ENCODE assay signal across 20 cellular contexts in genomic region chr14:106024983-106025604, GRCh38.
DNase-seq lines count a peak whose midpoint lies in the region; ATAC-seq and TF ChIP-seq lines count a peak whose summit lies in the region.
"Had no signal": no experiment of that assay in that cellular context is flagged by ENCODE, and none has a peak within 500 bp of the region (broad histone marks: within the 10 kb centered on the region; RNA-seq: fewer than 3 reads in every experiment).

No MANE protein-coding gene starts in this region.

- no peaks in the 10 kb centered on the region for H3K9me2 ChIP-seq in PC-3 (replicated peaks; ENCODE audit: low read length)

- no peaks in the 10 kb centered on the region for H3K79me2 ChIP-seq in PC-3 (ENCODE audit: low read length)

- no peak overlapping the region for H3K4me3 Mint-ChIP-seq in activated CD4-positive, alpha-beta T cell treated with anti-CD3 and anti-CD28 coated beads for 36 hours
- peak overlapping the region; percentile 32 for H3K4me3 Mint-ChIP-seq in activated CD4-positive, alpha-beta memory T cell treated with anti-CD3 and anti-CD28 coated beads for 36 hours
- H3K4me3 Mint-ChIP-seq in activated naive CD4-positive, alpha-beta T cell treated with anti-CD3 and anti-CD28 coated beads for 36 hours: no peak overlapping the region
- H3K4me3 Mint-ChIP-seq: stimulated activated naive B cell treated with anti-CD40 and anti-IgM and Interleukin-4, amounts not matched to agents 10 μg/mL and 1 μg/mL and 100 μg/mL, for 72 hours had no signal

- H3K9ac ChIP-seq in PC-3 (ENCODE audit: low read length): no peak overlapping the region

- CTCF ChIA-PET in activated CD4-positive, alpha-beta T cell treated with anti-CD3 and anti-CD28 coated beads for 36 hours (lab: Charles Lee): interaction anchor here (0.6 to 2.8 kb wide), 9 partner anchors 9 to 79 kb away, joined by 3 to 13 read pairs (median 3); no protein-coding TSS in a partner anchor
- CTCF ChIA-PET in activated CD4-positive, alpha-beta memory T cell treated with anti-CD3 and anti-CD28 coated beads for 36 hours (lab: Charles Lee): interaction anchor here (0.9 to 2.1 kb wide), 3 partner anchors 8 to 69 kb away, joined by 3 to 8 read pairs (median 5); no protein-coding TSS in a partner anchor
- CTCF ChIA-PET in activated naive CD4-positive, alpha-beta T cell treated with anti-CD3 and anti-CD28 coated beads for 36 hours (lab: Charles Lee): interaction anchor here (0.8 to 1.5 kb wide), 4 partner anchors 13 to 506 kb away, joined by 3 to 4 read pairs (median 3); no protein-coding TSS in a partner anchor
- CTCF ChIA-PET in PC-3 (lab: Charles Lee): no interaction called here

- H3K4me1 Mint-ChIP-seq in activated CD4-positive, alpha-beta T cell treated with anti-CD3 and anti-CD28 coated beads for 36 hours: peaks cover 66% of the 10 kb centered on the region
- peaks cover 48% of the 10 kb centered on the region for H3K4me1 Mint-ChIP-seq in activated CD4-positive, alpha-beta memory T cell treated with anti-CD3 and anti-CD28 coated beads for 36 hours (ENCODE audit: low read depth)
- peaks cover 48% of the 10 kb centered on the region for H3K4me1 Mint-ChIP-seq in activated naive CD4-positive, alpha-beta T cell treated with anti-CD3 and anti-CD28 coated beads for 36 hours (ENCODE audit: low read depth)
- H3K4me1 Mint-ChIP-seq: stimulated activated naive B cell treated with anti-CD40 and anti-IgM and Interleukin-4, amounts not matched to agents 10 μg/mL and 1 μg/mL and 100 μg/mL, for 72 hours had no signal

- no peak for TF ChIP-seq POLR2A in ovary (IDR thresholded peaks at IDR 0.05)

- H3K27ac Mint-ChIP-seq in activated CD4-positive, alpha-beta T cell treated with anti-CD3 and anti-CD28 coated beads for 36 hours: peak overlapping the region; percentile 66
- peak overlapping the region; percentile 56 for H3K27ac Mint-ChIP-seq in activated CD4-positive, alpha-beta memory T cell treated with anti-CD3 and anti-CD28 coated beads for 36 hours
- H3K27ac Mint-ChIP-seq in activated naive CD4-positive, alpha-beta T cell treated with anti-CD3 and anti-CD28 coated beads for 36 hours: no peak overlapping the region
- H3K27ac Mint-ChIP-seq: stimulated activated naive B cell treated with anti-CD40 and anti-IgM and Interleukin-4, amounts not matched to agents 10 μg/mL and 1 μg/mL and 100 μg/mL, for 72 hours had no signal

- peaks cover 12% of the 10 kb centered on the region for H3K36me3 Mint-ChIP-seq in activated CD4-positive, alpha-beta T cell treated with anti-CD3 and anti-CD28 coated beads for 36 hours (ENCODE audit: low read depth)
- H3K36me3 Mint-ChIP-seq in activated CD4-positive, alpha-beta memory T cell treated with anti-CD3 and anti-CD28 coated beads for 36 hours: peaks cover 11% of the 10 kb centered on the region
- H3K36me3 Mint-ChIP-seq in activated naive CD4-positive, alpha-beta T cell treated with anti-CD3 and anti-CD28 coated beads for 36 hours (ENCODE audit: low read depth): peaks cover 13% of the 10 kb centered on the region
- H3K36me3 Mint-ChIP-seq: stimulated activated naive B cell treated with anti-CD40 and anti-IgM and Interleukin-4, amounts not matched to agents 10 μg/mL and 1 μg/mL and 100 μg/mL, for 72 hours had no signal

- no peaks in the 10 kb centered on the region for H3K4me1 ChIP-seq in ovary (ENCODE audit: insufficient read depth)
- no peaks in the 10 kb centered on the region for H3K4me1 ChIP-seq in PC-3 (ENCODE audit: insufficient read depth, low read length)
- H3K4me1 ChIP-seq: heart left ventricle, lower lobe of right lung had no signal

- H3K27me3 Mint-ChIP-seq in activated CD4-positive, alpha-beta T cell treated with anti-CD3 and anti-CD28 coated beads for 36 hours: no peaks in the 10 kb centered on the region
- H3K27me3 Mint-ChIP-seq in activated CD4-positive, alpha-beta memory T cell treated with anti-CD3 and anti-CD28 coated beads for 36 hours: peaks cover 4% of the 10 kb centered on the region
- no peaks in the 10 kb centered on the region for H3K27me3 Mint-ChIP-seq in activated naive CD4-positive, alpha-beta T cell treated with anti-CD3 and anti-CD28 coated beads for 36 hours (ENCODE audit: low read depth)

- TF ChIP-seq CTCF in ovary (IDR thresholded peaks at IDR 0.05) (no peak), PC-3 (conservative IDR thresholded peaks at IDR 0.05; ENCODE audit: low read depth, low read length) (no peak)

- POLR2A ChIA-PET in activated CD4-positive, alpha-beta T cell treated with anti-CD3 and anti-CD28 coated beads for 36 hours (lab: Charles Lee): interaction anchor here (1.0 kb wide), 1 partner anchor 11 kb away, joined by 3 read pairs; no protein-coding TSS in a partner anchor
- POLR2A ChIA-PET in activated CD4-positive, alpha-beta memory T cell treated with anti-CD3 and anti-CD28 coated beads for 36 hours (lab: Charles Lee): no interaction called here
- POLR2A ChIA-PET in PC-3 (lab: Charles Lee; ENCODE audit: unreplicated experiment): no interaction called here

- no peak overlapping the region for H2AFZ ChIP-seq in PC-3 (ENCODE audit: low read length)

- peak; percentile 45 for ATAC-seq in activated CD4-positive, alpha-beta T cell treated with anti-CD3 and anti-CD28 coated beads for 36 hours
- ATAC-seq in PC-3: no peak
- ATAC-seq: heart left ventricle; lower lobe of right lung; stimulated activated naive B cell treated with anti-CD40 and anti-IgM and Interleukin-4, amounts not matched to agents 10 μg/mL and 1 μg/mL and 100 μg/mL, for 72 hours had no signal

- DNase-seq in activated CD4-positive, alpha-beta T cell treated with anti-CD3 and anti-CD28 coated beads for 36 hours: peak; percentile 68
- no peak for DNase-seq in activated CD4-positive, alpha-beta T cell treated with anti-CD3 and anti-CD28 coated beads for 1 hour
- DNase-seq in activated CD4-positive, alpha-beta memory T cell treated with anti-CD3 and anti-CD28 coated beads for 36 hours: peak; percentile 53
- peak; percentile 49 for DNase-seq in activated naive CD4-positive, alpha-beta T cell treated with anti-CD3 and anti-CD28 coated beads for 36 hours
- peak; percentile 52 for DNase-seq in stimulated activated CD8-positive, alpha-beta memory T cell treated with anti-CD3 and anti-CD28 coated beads, Interleukin-4, amount 100 ng/mL, for 48 hours
- DNase-seq in ovary (no peak), PC-3 (no peak), MV-4-11 (lab: John Stamatoyannopoulos, UW) (no peak)
- DNase-seq: 8988T; anterior cingulate cortex; DMS53; lower lobe of right lung; NCI-H1105 treated with DMSO at 0.1 percent for 48 hours; NCI-H2171; RPMI8226; stimulated activated naive B cell treated with anti-CD40 and anti-IgM and Interleukin-4, amounts not matched to agents 10 μg/mL and 1 μg/mL and 100 μg/mL, for 72 hours; upper lobe of left lung had no signal

- intact Hi-C loops in activated CD4-positive, alpha-beta T cell treated with anti-CD3 and anti-CD28 coated beads for 36 hours (cut with DNase I, micrococcal nuclease): no loop called here
- intact Hi-C loops in activated CD4-positive, alpha-beta memory T cell treated with anti-CD3 and anti-CD28 coated beads for 36 hours (cut with micrococcal nuclease): no loop called here
- intact Hi-C loops in activated naive CD4-positive, alpha-beta T cell treated with anti-CD3 and anti-CD28 coated beads for 36 hours (cut with micrococcal nuclease): no loop called here
- intact Hi-C loops in ovary (cut with DNase I): no loop called here
- intact Hi-C loops in PC-3 (cut with micrococcal nuclease): no loop called here

- no peaks in the 10 kb centered on the region for H3F3A ChIP-seq in PC-3 (ENCODE audit: low read length, unreplicated experiment)

- no peak overlapping the region for H3K4me2 ChIP-seq in PC-3 (ENCODE audit: low read length)

- peaks cover 10% of the 10 kb centered on the region for H3K9me3 Mint-ChIP-seq in activated CD4-positive, alpha-beta T cell treated with anti-CD3 and anti-CD28 coated beads for 36 hours (ENCODE audit: low read depth)
- peaks cover 9% of the 10 kb centered on the region for H3K9me3 Mint-ChIP-seq in activated CD4-positive, alpha-beta memory T cell treated with anti-CD3 and anti-CD28 coated beads for 36 hours
- H3K9me3 Mint-ChIP-seq in activated naive CD4-positive, alpha-beta T cell treated with anti-CD3 and anti-CD28 coated beads for 36 hours: peaks cover 9% of the 10 kb centered on the region
- H3K9me3 Mint-ChIP-seq: stimulated activated naive B cell treated with anti-CD40 and anti-IgM and Interleukin-4, amounts not matched to agents 10 μg/mL and 1 μg/mL and 100 μg/mL, for 72 hours had no signal

- H3K27me3 ChIP-seq in ovary (no peaks in the 10 kb centered on the region), PC-3 (ENCODE audit: low read length) (peaks cover 8% of the 10 kb centered on the region; the same call in 1 of the 2 replicates)
- H3K27me3 ChIP-seq: upper lobe of left lung had no signal

- WGBS in ovary, 3 donors: 52 to 59% (median 52%) methylated on average over 7 of the region's 7 CpGs

- BruUV-seq in PC-3 (replicated peaks; lab: Mats Ljungman, UMichigan): no TSS peak

- H3K36me3 ChIP-seq in ovary: no peaks in the 10 kb centered on the region
- H3K36me3 ChIP-seq in PC-3 (ENCODE audit: low read depth, low read length): no peaks in the 10 kb centered on the region
- H3K36me3 ChIP-seq: heart left ventricle, lower lobe of right lung, upper lobe of left lung had no signal

- no peak for TF ChIP-seq EP300 in ovary (IDR thresholded peaks at IDR 0.05)

- no peak overlapping the region for H3K4me3 ChIP-seq in ovary
- no peak overlapping the region for H3K4me3 ChIP-seq in PC-3 (ENCODE audit: low read length)
- H3K4me3 ChIP-seq: heart left ventricle, lower lobe of right lung, upper lobe of left lung had no signal

- H3K27ac ChIP-seq in ovary (no peak overlapping the region), PC-3 (ENCODE audit: low read length) (no peak overlapping the region)
- H3K27ac ChIP-seq: C4-2B, heart left ventricle, HL-60, lower lobe of right lung, upper lobe of left lung had no signal

- H3K9me3 ChIP-seq in ovary: no peaks in the 10 kb centered on the region
- no peaks in the 10 kb centered on the region for H3K9me3 ChIP-seq in PC-3 (ENCODE audit: low read length)
- H3K9me3 ChIP-seq: lower lobe of right lung, upper lobe of left lung had no signal

- no peaks in the 10 kb centered on the region for H4K20me1 ChIP-seq in PC-3 (ENCODE audit: low read length)

Comparison
In these comparisons a context has a peak if more than half of its experiments do, and no peak if none do; other contexts are left out.
1. DNase-seq: peak in activated CD4-positive, alpha-beta T cell treated with anti-CD3 and anti-CD28 coated beads for 36 hours (single experiment), activated CD4-positive, alpha-beta memory T cell treated with anti-CD3 and anti-CD28 coated beads for 36 hours (single experiment), activated naive CD4-positive, alpha-beta T cell treated with anti-CD3 and anti-CD28 coated beads for 36 hours (single experiment) and stimulated activated CD8-positive, alpha-beta memory T cell treated with anti-CD3 and anti-CD28 coated beads, Interleukin-4, amount 100 ng/mL, for 48 hours (single experiment); none in activated CD4-positive, alpha-beta T cell treated with anti-CD3 and anti-CD28 coated beads for 1 hour (single experiment), ovary (0 of 5), PC-3 (single experiment) and MV-4-11 (single experiment).